Comparison of ENCODE assay signal across 24 cellular contexts in the genomic region with DNA sequence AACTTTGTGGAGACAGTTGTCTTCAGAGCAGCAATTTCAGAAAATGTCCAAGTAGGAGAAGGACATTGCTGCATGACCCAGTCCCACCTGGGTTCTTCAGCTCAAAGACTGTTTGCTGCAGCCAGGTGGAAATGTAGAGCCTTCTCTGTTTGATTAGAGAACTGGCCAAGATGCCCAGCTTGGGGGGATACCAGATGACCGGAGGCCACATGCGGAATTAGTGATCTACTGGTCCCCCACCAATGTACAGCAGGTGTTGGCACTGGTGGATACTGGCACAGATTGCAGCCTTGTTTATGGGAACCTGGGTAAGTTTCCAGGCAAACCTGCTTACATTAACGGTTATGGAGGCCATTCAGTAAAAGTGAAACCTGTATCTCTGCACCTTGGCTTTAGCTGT.
"Had no signal": no experiment of that assay in that cellular context is flagged by ENCODE, and none has a peak within 500 bp of the region (broad histone marks: within the 10 kb centered on the region; RNA-seq: fewer than 3 reads in every experiment).

No MANE protein-coding gene starts in this region.

- H3K4me1 Mint-ChIP-seq: stimulated activated effector memory CD8-positive, alpha-beta T cell treated with anti-CD3 and anti-CD28 coated beads, Interleukin-12 subunit alpha, Interleukin-12 subunit beta, amount 100 ng/mL, for 72 hours; stimulated activated memory B cell treated with anti-CD40 and anti-IgM and Interleukin-4, amounts not matched to agents 10 μg/mL and 1 μg/mL and 100 μg/mL, for 72 hours; stimulated activated naive B cell treated with anti-CD40 and anti-IgM and Interleukin-4, amounts not matched to agents 10 μg/mL and 1 μg/mL and 100 μg/mL, for 72 hours; stimulated activated naive CD8-positive, alpha-beta T cell treated with anti-CD3 and anti-CD28 coated beads, Interleukin-15, amount 100 ng/mL, for 72 hours had no signal

- H3K36me3 Mint-ChIP-seq: stimulated activated effector memory CD8-positive, alpha-beta T cell treated with anti-CD3 and anti-CD28 coated beads, Interleukin-12 subunit alpha, Interleukin-12 subunit beta, amount 100 ng/mL, for 72 hours; stimulated activated memory B cell treated with anti-CD40 and anti-IgM and Interleukin-4, amounts not matched to agents 10 μg/mL and 1 μg/mL and 100 μg/mL, for 72 hours; stimulated activated naive B cell treated with anti-CD40 and anti-IgM and Interleukin-4, amounts not matched to agents 10 μg/mL and 1 μg/mL and 100 μg/mL, for 72 hours; type B pancreatic cell had no signal

- H3K27ac Mint-ChIP-seq: stimulated activated effector memory CD8-positive, alpha-beta T cell treated with anti-CD3 and anti-CD28 coated beads, Interleukin-12 subunit alpha, Interleukin-12 subunit beta, amount 100 ng/mL, for 72 hours; stimulated activated memory B cell treated with anti-CD40 and anti-IgM and Interleukin-4, amounts not matched to agents 10 μg/mL and 1 μg/mL and 100 μg/mL, for 72 hours; stimulated activated naive B cell treated with anti-CD40 and anti-IgM and Interleukin-4, amounts not matched to agents 10 μg/mL and 1 μg/mL and 100 μg/mL, for 72 hours; stimulated activated naive CD8-positive, alpha-beta T cell treated with anti-CD3 and anti-CD28 coated beads, Interleukin-15, amount 100 ng/mL, for 72 hours; stimulated activated naive CD8-positive, alpha-beta T cell treated with anti-CD3 and anti-CD28 coated beads, Interleukin-15, Interleukin-2, amounts not matched to agents 100 ng/mL and 50 ng/mL, for 24 hours; type B pancreatic cell had no signal

- DNase-seq: stimulated activated CD4-positive, alpha-beta T cell treated with anti-CD3 and anti-CD28 coated beads, Interleukin-2, amount 100 ng/mL, for 48 hours; stimulated activated CD4-positive, alpha-beta T cell treated with anti-CD3 and anti-CD28 coated beads, Interleukin-4, amount 100 ng/mL, for 1 hour; stimulated activated CD4-positive, alpha-beta T cell treated with anti-CD3 and anti-CD28 coated beads, Interleukin-4, amount 100 ng/mL, for 24 hours; stimulated activated CD4-positive, alpha-beta T cell treated with anti-CD3 and anti-CD28 coated beads, Interleukin-4, amount 100 ng/mL, for 4 hours; stimulated activated CD8-positive, alpha-beta memory T cell treated with anti-CD3 and anti-CD28 coated beads, Interleukin-4, amount 100 ng/mL, for 48 hours; stimulated activated naive B cell treated with anti-CD40 and anti-IgM and Interleukin-4, amounts not matched to agents 10 μg/mL and 1 μg/mL and 100 μg/mL, for 72 hours; stimulated activated naive CD4-positive, alpha-beta T cell; stimulated activated naive CD4-positive, alpha-beta T cell treated with Interleukin-2 at 50 U/mL for 16 hours; stimulated activated naive CD8-positive, alpha-beta T cell treated with anti-CD3 and anti-CD28 coated beads, Interleukin-15, amount 100 ng/mL, for 72 hours; stimulated activated naive CD8-positive, alpha-beta T cell treated with anti-CD3 and anti-CD28 coated beads, Interleukin-15, Interleukin-2, amounts not matched to agents 100 U/mL and 50 U/mL, for 24 hours; stomach; substantia nigra; testis; thyroid gland; tibial artery; transverse colon; trophoblast cell; upper lobe of left lung; upper lobe of right lung; uterus had no signal

- H3K4me3 Mint-ChIP-seq: stimulated activated effector memory CD8-positive, alpha-beta T cell treated with anti-CD3 and anti-CD28 coated beads, Interleukin-12 subunit alpha, Interleukin-12 subunit beta, amount 100 ng/mL, for 72 hours; stimulated activated memory B cell treated with anti-CD40 and anti-IgM and Interleukin-4, amounts not matched to agents 10 μg/mL and 1 μg/mL and 100 μg/mL, for 72 hours; stimulated activated naive B cell treated with anti-CD40 and anti-IgM and Interleukin-4, amounts not matched to agents 10 μg/mL and 1 μg/mL and 100 μg/mL, for 72 hours; stimulated activated naive CD8-positive, alpha-beta T cell treated with anti-CD3 and anti-CD28 coated beads, Interleukin-15, amount 100 ng/mL, for 72 hours; stimulated activated naive CD8-positive, alpha-beta T cell treated with anti-CD3 and anti-CD28 coated beads, Interleukin-15, Interleukin-2, amounts not matched to agents 100 ng/mL and 50 ng/mL, for 24 hours; type B pancreatic cell had no signal

- H3K27me3 Mint-ChIP-seq: stimulated activated memory B cell treated with anti-CD40 and anti-IgM and Interleukin-4, amounts not matched to agents 10 μg/mL and 1 μg/mL and 100 μg/mL, for 72 hours; stimulated activated naive B cell treated with anti-CD40 and anti-IgM and Interleukin-4, amounts not matched to agents 10 μg/mL and 1 μg/mL and 100 μg/mL, for 72 hours; stimulated activated naive CD8-positive, alpha-beta T cell treated with anti-CD3 and anti-CD28 coated beads, Interleukin-15, amount 100 ng/mL, for 72 hours; stimulated activated naive CD8-positive, alpha-beta T cell treated with anti-CD3 and anti-CD28 coated beads, Interleukin-15, Interleukin-2, amounts not matched to agents 100 ng/mL and 50 ng/mL, for 24 hours; type B pancreatic cell had no signal

- H3K9me3 Mint-ChIP-seq: stimulated activated memory B cell treated with anti-CD40 and anti-IgM and Interleukin-4, amounts not matched to agents 10 μg/mL and 1 μg/mL and 100 μg/mL, for 72 hours; stimulated activated naive CD8-positive, alpha-beta T cell treated with anti-CD3 and anti-CD28 coated beads, Interleukin-15, amount 100 ng/mL, for 72 hours; stimulated activated naive CD8-positive, alpha-beta T cell treated with anti-CD3 and anti-CD28 coated beads, Interleukin-15, Interleukin-2, amounts not matched to agents 100 ng/mL and 50 ng/mL, for 24 hours; type B pancreatic cell had no signal
